In the genomic region with DNA sequence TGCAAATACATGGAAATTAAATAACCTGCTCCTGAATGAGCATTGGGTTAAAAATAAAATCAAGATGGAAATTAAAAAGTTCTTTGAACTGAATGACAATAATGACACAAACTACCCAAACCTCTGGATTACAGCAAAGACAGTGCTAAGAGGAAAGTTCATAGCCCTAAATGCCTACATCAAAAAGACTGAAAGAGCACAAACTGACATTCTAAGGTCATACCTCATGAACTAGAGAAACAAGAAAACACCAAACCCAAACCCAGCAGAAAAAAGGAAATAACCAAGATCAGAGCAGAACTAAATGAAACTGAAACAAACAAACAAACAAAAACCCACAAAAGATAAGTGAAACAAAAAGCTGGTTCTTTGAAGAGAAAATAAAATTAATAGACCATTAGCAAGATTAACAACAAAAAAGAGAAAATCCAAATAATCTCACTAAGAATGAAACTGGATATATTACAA, we compare ENCODE assay signal across 7 cellular contexts.
DNase-seq lines count a peak whose midpoint lies in the region; ATAC-seq lines count a peak whose summit lies in the region.
"Not testable (repeated sequence)": the region's sequence is repeated elsewhere in the genome, so short reads cannot be mapped to it uniquely, and the experiment has no call there.

No MANE protein-coding gene starts in this region.

- ATAC-seq in GM18520 (IDR thresholded peaks at IDR 0.05; ENCODE audit: unreplicated experiment), result peak; percentile 68
- ATAC-seq in GM19395 (IDR thresholded peaks at IDR 0.05; ENCODE audit: unreplicated experiment), result peak; percentile 87
- peak; percentile 79 for ATAC-seq in GM21528 (IDR thresholded peaks at IDR 0.05; ENCODE audit: low FRiP score, unreplicated experiment)
- peak; percentile 68 for ATAC-seq in HG02870 (IDR thresholded peaks at IDR 0.05; ENCODE audit: unreplicated experiment)
- peak; percentile 63 for ATAC-seq in HG03159 (IDR thresholded peaks at IDR 0.05; ENCODE audit: unreplicated experiment)
- ATAC-seq in HG03571 (IDR thresholded peaks at IDR 0.05; ENCODE audit: unreplicated experiment), result peak; percentile 84

- H3K4me1 Mint-ChIP-seq in activated T-helper 2 cell treated with anti-CD3 and anti-CD28 coated beads, Interferon-gamma antibody, Interleukin-2, Interleukin-4, amounts not matched to agents 10 μg/mL and 5 μg/mL and 100 μg/mL, durations not matched to agents 14 hours and 24 hours and 36 hours (ENCODE audit: low read depth), result peaks cover 13% of the 10 kb centered on the region

- peak overlapping the region; percentile 13 for H3K27ac Mint-ChIP-seq in activated T-helper 2 cell treated with anti-CD3 and anti-CD28 coated beads, Interferon-gamma antibody, Interleukin-2, Interleukin-4, amounts not matched to agents 10 μg/mL and 5 μg/mL and 100 μg/mL, durations not matched to agents 14 hours and 24 hours and 36 hours

- not testable (repeated sequence) for H3K9me3 Mint-ChIP-seq in activated T-helper 2 cell treated with anti-CD3 and anti-CD28 coated beads, Interferon-gamma antibody, Interleukin-2, Interleukin-4, amounts not matched to agents 10 μg/mL and 5 μg/mL and 100 μg/mL, durations not matched to agents 14 hours and 24 hours and 36 hours

- H3K4me3 Mint-ChIP-seq in activated T-helper 2 cell treated with anti-CD3 and anti-CD28 coated beads, Interferon-gamma antibody, Interleukin-2, Interleukin-4, amounts not matched to agents 10 μg/mL and 5 μg/mL and 100 μg/mL, durations not matched to agents 14 hours and 24 hours and 36 hours (ENCODE audit: low read depth), result not testable (repeated sequence)

- peaks cover 10% of the 10 kb centered on the region for H3K27me3 Mint-ChIP-seq in activated T-helper 2 cell treated with anti-CD3 and anti-CD28 coated beads, Interferon-gamma antibody, Interleukin-2, Interleukin-4, amounts not matched to agents 10 μg/mL and 5 μg/mL and 100 μg/mL, durations not matched to agents 14 hours and 24 hours and 36 hours (ENCODE audit: low read depth)

- not testable (repeated sequence) for H3K36me3 Mint-ChIP-seq in activated T-helper 2 cell treated with anti-CD3 and anti-CD28 coated beads, Interferon-gamma antibody, Interleukin-2, Interleukin-4, amounts not matched to agents 10 μg/mL and 5 μg/mL and 100 μg/mL, durations not matched to agents 14 hours and 24 hours and 36 hours (ENCODE audit: low read depth)

- intact Hi-C loops in activated T-helper 2 cell treated with anti-CD3 and anti-CD28 coated beads, Interferon-gamma antibody, Interleukin-2, Interleukin-4, amounts not matched to agents 10 μg/mL and 5 μg/mL and 100 μg/mL, durations not matched to agents 14 hours and 24 hours and 36 hours (cut with micrococcal nuclease), result loop anchor here (10.0 kb wide), 1 partner anchor 125 kb away; no protein-coding TSS in a partner anchor

- DNase-seq in activated T-helper 2 cell treated with anti-CD3 and anti-CD28 coated beads, Interferon-gamma antibody, Interleukin-2, Interleukin-4, amounts not matched to agents 10 μg/mL and 5 μg/mL and 100 μg/mL, durations not matched to agents 14 hours and 24 hours and 36 hours (ENCODE audit: low spot score), result not testable (repeated sequence)
